In the genomic region with DNA sequence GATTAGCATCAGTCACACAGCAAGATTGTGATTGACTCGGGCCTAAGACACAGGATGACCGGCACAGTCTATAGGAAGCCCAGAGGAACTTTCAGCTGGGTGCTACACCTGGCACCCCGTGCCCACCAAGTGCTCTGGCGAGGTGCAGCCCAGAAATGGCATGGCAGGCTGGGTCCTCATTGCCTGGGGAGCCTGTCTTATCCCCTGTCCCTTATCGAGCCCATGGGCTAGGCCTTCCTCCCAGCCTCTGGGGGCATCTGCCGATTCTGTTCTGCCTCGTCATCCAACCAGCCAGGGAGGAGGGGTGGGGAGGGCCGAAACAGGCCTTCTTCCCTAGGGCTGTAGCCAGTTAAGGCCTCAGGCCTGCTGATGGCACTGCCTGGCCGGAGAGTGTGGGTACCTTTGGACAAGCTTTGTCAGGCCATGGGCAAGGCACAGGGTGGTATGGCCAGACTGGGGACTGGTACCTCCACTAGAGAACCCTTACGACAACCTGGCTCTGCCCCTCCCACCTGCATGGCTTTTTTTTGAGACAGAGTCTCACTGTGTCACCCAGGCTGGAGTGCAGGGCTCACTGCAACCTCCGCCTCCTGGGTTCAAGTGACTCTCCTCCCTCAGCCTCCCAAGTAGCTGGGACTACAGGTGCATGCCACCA, we compare ENCODE assay signal across 10 cellular contexts. TPM values are rescaled to one million over a fixed set of nuclear protein-coding genes. Genes with fewer than 3 reads are reported as not detected.
DNase-seq lines count a peak whose midpoint lies in the region; ATAC-seq, FAIRE-seq and TF ChIP-seq lines count a peak whose summit lies in the region.
"Had no signal": no experiment of that assay in that cellular context is flagged by ENCODE, and none has a peak within 500 bp of the region (broad histone marks: within the 10 kb centered on the region; RNA-seq: fewer than 3 reads in every experiment).

No MANE protein-coding gene starts in this region.

- H3K9ac ChIP-seq in smooth muscle cell (ENCODE audit: low read depth), result no peak overlapping the region

- 93% methylated on average over 11 of the region's 11 CpGs for WGBS in smooth muscle cell (ENCODE audit: low lambda C conversion rate)

- no peaks in the 10 kb centered on the region for H3K27me3 ChIP-seq in smooth muscle cell (ENCODE audit: low read depth)

- peak overlapping the region; percentile 97 for H3K4me2 ChIP-seq in smooth muscle cell

- no peak overlapping the region for H2AFZ ChIP-seq in smooth muscle cell (ENCODE audit: low read depth)

- peaks cover 17% of the 10 kb centered on the region for H3K4me1 Mint-ChIP-seq in endothelial cell (ENCODE audit: unreplicated experiment)

- no peaks in the 10 kb centered on the region for H3K36me3 Mint-ChIP-seq in endothelial cell (ENCODE audit: low read depth, unreplicated experiment)

- peaks cover 11% of the 10 kb centered on the region for H3K4me1 ChIP-seq in smooth muscle cell (ENCODE audit: low read depth)

- no peaks in the 10 kb centered on the region for H3K36me3 ChIP-seq in smooth muscle cell (ENCODE audit: low read depth)

- FAIRE-seq in GM18507 (lab: Jason Lieb, UNC), result peak; percentile 12

- no peaks in the 10 kb centered on the region for H3K9me3 Mint-ChIP-seq in endothelial cell (ENCODE audit: unreplicated experiment)

- peak overlapping the region; percentile 83 for H3K4me3 ChIP-seq in smooth muscle cell

- H3K27ac Mint-ChIP-seq in endothelial cell (ENCODE audit: unreplicated experiment), result no peak overlapping the region

- TF ChIP-seq CTCF in endothelial cell (IDR thresholded peaks at IDR 0.05; ENCODE audit: unreplicated experiment), result no peak
- no peak for TF ChIP-seq CTCF in smooth muscle cell (IDR thresholded peaks at IDR 0.05; ENCODE audit: borderline replicate concordance, insufficient read depth, poor library complexity, severe bottlenecking)

- H3K27me3 Mint-ChIP-seq in endothelial cell (ENCODE audit: unreplicated experiment), result peaks cover 7% of the 10 kb centered on the region

- peak; percentile 25; the same call in 1 of the 2 replicates for TF ChIP-seq POLR2A in Raji (IDR thresholded peaks at IDR 0.05; ENCODE audit: insufficient read depth, low read depth, low read length)

- H3K27ac ChIP-seq in smooth muscle cell (ENCODE audit: low read depth), result no peak overlapping the region

- no peak for DNase-seq in GM18507 (ENCODE audit: extremely low spot score, insufficient read length, low read depth)
- DNase-seq in endothelial cell (ENCODE audit: low spot score), result no peak
- DNase-seq in smooth muscle cell (lab: John Stamatoyannopoulos, UW; ENCODE audit: unreplicated experiment), result no peak
- no peak for DNase-seq in mucosa of gallbladder (ENCODE audit: low spot score)
- no peak for DNase-seq in NCI-H524 treated with DMSO at 0.1 percent for 48 hours (lab: John Stamatoyannopoulos, UW)
- DNase-seq in pons (ENCODE audit: low spot score), result no peak

- H3K79me2 ChIP-seq in smooth muscle cell (ENCODE audit: low read depth), result peaks cover 15% of the 10 kb centered on the region

- H3K9me3 ChIP-seq in smooth muscle cell (replicated peaks; ENCODE audit: low read depth), result no peaks in the 10 kb centered on the region

- no peak for ATAC-seq in GM21723 (IDR thresholded peaks at IDR 0.05; ENCODE audit: unreplicated experiment)

- H3F3A ChIP-seq in smooth muscle cell (ENCODE audit: low read depth), result no peaks in the 10 kb centered on the region

- peaks cover 22% of the 10 kb centered on the region for H4K20me1 ChIP-seq in smooth muscle cell (ENCODE audit: low read depth)

- H3K4me3 Mint-ChIP-seq in endothelial cell (ENCODE audit: unreplicated experiment), result peak overlapping the region; percentile 91

RNA-seq across cellular contexts. Expression of a gene that starts 1.6 kb away (rescaled TPM):
- total RNA-seq in endothelial cell (ENCODE audit: unreplicated experiment), result 33.1 TPM
- total RNA-seq in smooth muscle cell, result 13.3 and 20.8 TPM in 2 replicates
- polyA plus RNA-seq in smooth muscle cell, result 28.5 and 33.8 TPM in 2 replicates
- 39.5 TPM for total RNA-seq in mucosa of gallbladder

RNA-seq across cellular contexts. Expression of a gene that starts 18.6 kb away (rescaled TPM):
- total RNA-seq in endothelial cell (ENCODE audit: unreplicated experiment) (0.97 TPM), smooth muscle cell (6.5 and 6.7 TPM in 2 replicates), mucosa of gallbladder (7.8 TPM)
- polyA plus RNA-seq in smooth muscle cell, result 31.9 and 33.6 TPM in 2 replicates

RNA-seq across cellular contexts. Expression of a gene that starts 18.7 kb away (rescaled TPM):
- total RNA-seq in endothelial cell (ENCODE audit: unreplicated experiment) (1.4 TPM), smooth muscle cell (1.8 and 3.6 TPM in 2 replicates), mucosa of gallbladder (15.3 TPM)
- polyA plus RNA-seq in smooth muscle cell, result 10.4 and 15.0 TPM in 2 replicates

RNA-seq across cellular contexts. Expression of a gene that starts 27.6 kb away (rescaled TPM):
- total RNA-seq in endothelial cell (ENCODE audit: unreplicated experiment) (not detected), smooth muscle cell (not detected in 2 replicates), mucosa of gallbladder (not detected)
- polyA plus RNA-seq in smooth muscle cell, result not detected in 2 replicates
- total RNA-seq: kidney epithelial cell, NCI-H460 had no signal

RNA-seq across cellular contexts. Expression of a gene that starts 43.8 kb away (rescaled TPM):
- not detected for total RNA-seq in endothelial cell (ENCODE audit: unreplicated experiment)
- not detected in 2 replicates for total RNA-seq in smooth muscle cell
- not detected in 2 replicates for polyA plus RNA-seq in smooth muscle cell
- 0.06 TPM for total RNA-seq in mucosa of gallbladder
- total RNA-seq: kidney epithelial cell, NCI-H460 had no signal
